ENCODE assay signal across 8 cellular contexts in the genomic region with DNA sequence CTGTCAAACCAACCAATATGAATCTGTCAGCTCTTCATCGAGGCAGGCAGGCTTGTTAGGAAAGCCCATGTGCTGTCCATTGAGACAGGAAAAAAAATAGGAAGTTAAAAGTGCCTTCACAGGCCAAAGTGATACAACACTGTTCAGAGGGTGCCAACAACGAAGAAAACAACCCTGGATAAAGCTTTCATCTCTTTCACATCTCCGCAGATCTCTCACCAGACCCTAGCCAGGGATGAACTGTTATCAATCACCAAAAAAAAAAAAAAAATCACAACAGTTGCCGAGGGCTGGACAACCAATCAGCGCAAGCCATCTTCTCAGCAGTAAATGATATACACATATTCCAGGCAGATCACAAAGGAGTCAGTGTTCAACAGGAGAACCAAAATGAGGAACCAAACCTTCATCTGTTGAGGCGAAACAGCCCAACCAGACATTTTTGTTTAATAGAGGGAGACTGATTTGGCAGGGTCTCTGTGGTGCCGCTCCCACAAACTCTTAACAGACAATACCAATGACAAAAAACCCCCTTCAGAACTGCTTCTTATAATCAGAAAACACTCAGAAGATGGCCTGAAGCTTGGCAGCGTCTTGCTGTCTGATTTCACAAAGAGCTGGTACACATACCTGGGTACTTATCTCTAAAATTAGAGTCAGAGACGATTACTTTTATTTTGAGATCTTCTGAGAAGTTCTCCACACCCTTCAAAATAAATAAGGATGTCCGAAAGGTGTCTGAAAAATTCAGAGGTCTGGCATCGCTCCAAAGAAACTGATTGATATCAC. TPM values are rescaled to one million over a fixed set of nuclear protein-coding genes. Genes with fewer than 3 reads are reported as not detected.
DNase-seq lines count a peak whose midpoint lies in the region; ATAC-seq and TF ChIP-seq lines count a peak whose summit lies in the region.

No MANE protein-coding gene starts in this region.

- POLR2A ChIA-PET in naive thymus-derived CD8-positive, alpha-beta T cell (lab: Charles Lee): interaction anchor here (0.6 to 5.1 kb wide), 13 partner anchors 21 to 539 kb away, joined by 3 to 115 read pairs (median 8); a partner anchor contains a TSS

- no peak overlapping the region for H2AFZ ChIP-seq in Loucy (ENCODE audit: low read length)

- TF ChIP-seq CTCF in Calu3 (IDR thresholded peaks at IDR 0.05; ENCODE audit: unreplicated experiment) (no peak), Loucy (conservative IDR thresholded peaks at IDR 0.05; ENCODE audit: low read length) (no peak), brain (conservative IDR thresholded peaks at IDR 0.05) (no peak)

- ATAC-seq in naive thymus-derived CD8-positive, alpha-beta T cell: no peak
- no peak for ATAC-seq in HG02610 (IDR thresholded peaks at IDR 0.05; ENCODE audit: unreplicated experiment)
- no peak for ATAC-seq in HG03045 (IDR thresholded peaks at IDR 0.05; ENCODE audit: unreplicated experiment)

- H3K4me3 Mint-ChIP-seq in Calu3 (ENCODE audit: low read depth, unreplicated experiment) (peak overlapping the region; percentile 88), brain (peak overlapping the region; percentile 88 to 94 (median 90))
- H3K4me3 Mint-ChIP-seq in naive thymus-derived CD8-positive, alpha-beta T cell: peak overlapping the region; percentile 76 to 96 (median 92)

- CTCF ChIA-PET in Calu3 (lab: Charles Lee): interaction anchor here (3.8 kb wide), 1 partner anchor 56 kb away, joined by 32 read pairs; no protein-coding TSS in a partner anchor

- peaks cover 2% of the 10 kb centered on the region; the same call in 1 of the 2 replicates for H3F3A ChIP-seq in Loucy (ENCODE audit: low read depth)

- H3K9me3 Mint-ChIP-seq in Calu3 (ENCODE audit: low read depth, unreplicated experiment) (no peaks in the 10 kb centered on the region), brain (peaks cover 0 to 3% (median 0%) of the 10 kb centered on the region in 5 experiments)
- H3K9me3 Mint-ChIP-seq in naive thymus-derived CD8-positive, alpha-beta T cell: no peaks in the 10 kb centered on the region

- no TSS peak for BruUV-seq in Calu3 (replicated peaks; lab: Mats Ljungman, UMichigan)

- peak overlapping the region; percentile 70 for H3K9ac ChIP-seq in Loucy (ENCODE audit: low read depth, low read length, poor library complexity, severe bottlenecking)

- no peaks in the 10 kb centered on the region for H3K36me3 ChIP-seq in Loucy (ENCODE audit: insufficient read depth, low read length)

- peaks cover 50% of the 10 kb centered on the region for H3K4me1 ChIP-seq in Loucy (ENCODE audit: insufficient read depth, low read length, poor library complexity, severe bottlenecking)

- no peaks in the 10 kb centered on the region for H3K9me2 ChIP-seq in Loucy (replicated peaks; ENCODE audit: low read depth, low read length)

- no peaks in the 10 kb centered on the region for H4K20me1 ChIP-seq in Loucy (ENCODE audit: insufficient read depth, low read length, poor library complexity, severe bottlenecking)

- H3K79me2 ChIP-seq in Loucy (ENCODE audit: insufficient read depth, low read length): peaks cover 53% of the 10 kb centered on the region

- intact Hi-C loops in Calu3 (cut with micrococcal nuclease; ENCODE audit: unreplicated experiment): loop anchor here (2.0 kb wide), 2 partner anchors 38 to 56 kb away; no protein-coding TSS in a partner anchor

- H3K4me1 Mint-ChIP-seq in Calu3 (ENCODE audit: low read depth, unreplicated experiment): peaks cover 85% of the 10 kb centered on the region
- H3K4me1 Mint-ChIP-seq in brain: peaks cover 88% of the 10 kb centered on the region
- H3K4me1 Mint-ChIP-seq in naive thymus-derived CD8-positive, alpha-beta T cell: peaks cover 48 to 90% (median 84%) of the 10 kb centered on the region in 4 donors

- peak overlapping the region; percentile 81 for H3K4me3 ChIP-seq in Loucy (ENCODE audit: low read length, poor library complexity, severe bottlenecking)

- no peaks in the 10 kb centered on the region for H3K9me3 ChIP-seq in Loucy (ENCODE audit: insufficient read depth, low read depth, low read length)

- no peaks in the 10 kb centered on the region for H3K27me3 ChIP-seq in Loucy (ENCODE audit: insufficient read depth, low read length, poor library complexity, severe bottlenecking)

- H3K36me3 Mint-ChIP-seq in Calu3 (ENCODE audit: insufficient read depth, unreplicated experiment): peaks cover 55% of the 10 kb centered on the region
- H3K36me3 Mint-ChIP-seq in brain: peaks cover 7% of the 10 kb centered on the region
- peaks cover 0 to 13% (median 0%) of the 10 kb centered on the region in 3 donors for H3K36me3 Mint-ChIP-seq in naive thymus-derived CD8-positive, alpha-beta T cell

- DNase-seq in Calu3: peak; percentile 30
- no peak for DNase-seq in naive thymus-derived CD8-positive, alpha-beta T cell
- DNase-seq in activated CD8-positive, alpha-beta memory T cell treated with anti-CD3 and anti-CD28 coated beads, Interleukin-2, amount 50 U/mL, for 48 hours: no peak
- no peak for DNase-seq in NCI-H1417 treated with DMSO at 0.1 percent for 48 hours (lab: John Stamatoyannopoulos, UW)

- peak overlapping the region; percentile 88 for H3K27ac Mint-ChIP-seq in Calu3 (ENCODE audit: unreplicated experiment)
- peak overlapping the region in 4 of 5 experiments; percentile 22 to 92 (median 84) for H3K27ac Mint-ChIP-seq in brain
- H3K27ac Mint-ChIP-seq in naive thymus-derived CD8-positive, alpha-beta T cell: peak overlapping the region; percentile 91 to 99 (median 96)

- H3K4me2 ChIP-seq in Loucy (ENCODE audit: low read depth, low read length, poor library complexity, severe bottlenecking): peak overlapping the region; percentile 91

- H3K27me3 Mint-ChIP-seq in Calu3 (ENCODE audit: unreplicated experiment) (no peaks in the 10 kb centered on the region), brain (peaks cover 12% of the 10 kb centered on the region)
- H3K27me3 Mint-ChIP-seq in naive thymus-derived CD8-positive, alpha-beta T cell: peaks cover 0 to 4% (median 0%) of the 10 kb centered on the region in 5 donors

RNA-seq across cellular contexts. Expression of a gene that starts 1.9 kb away (rescaled TPM):
- 26.7 and 33.2 TPM in 2 replicates for total RNA-seq in Calu3 (2022)
- polyA plus RNA-seq in brain (ENCODE audit: insufficient read depth, low read depth, low replicate concordance): 6.8 TPM
- total RNA-seq in naive thymus-derived CD8-positive, alpha-beta T cell: 10 to 100 TPM; 37.6 to 37.8 TPM
- polyA plus RNA-seq in naive thymus-derived CD8-positive, alpha-beta T cell: 1 to 10 TPM in 2 of 3 donors, under 1 TPM in 1; 0.73 to 7.2 (median 1.8) TPM

RNA-seq across cellular contexts. Expression of a gene that starts 53.1 kb away (rescaled TPM):
- total RNA-seq in Calu3 (2022): 0.85 and 0.88 TPM in 2 replicates
- polyA plus RNA-seq in brain (ENCODE audit: insufficient read depth, low read depth, low replicate concordance): not detected
- under 1 TPM; 0.47 to 0.75 TPM for total RNA-seq in naive thymus-derived CD8-positive, alpha-beta T cell
- under 1 TPM; 0.30 to 0.81 (median 0.44) TPM for polyA plus RNA-seq in naive thymus-derived CD8-positive, alpha-beta T cell
